In the genomic region with DNA sequence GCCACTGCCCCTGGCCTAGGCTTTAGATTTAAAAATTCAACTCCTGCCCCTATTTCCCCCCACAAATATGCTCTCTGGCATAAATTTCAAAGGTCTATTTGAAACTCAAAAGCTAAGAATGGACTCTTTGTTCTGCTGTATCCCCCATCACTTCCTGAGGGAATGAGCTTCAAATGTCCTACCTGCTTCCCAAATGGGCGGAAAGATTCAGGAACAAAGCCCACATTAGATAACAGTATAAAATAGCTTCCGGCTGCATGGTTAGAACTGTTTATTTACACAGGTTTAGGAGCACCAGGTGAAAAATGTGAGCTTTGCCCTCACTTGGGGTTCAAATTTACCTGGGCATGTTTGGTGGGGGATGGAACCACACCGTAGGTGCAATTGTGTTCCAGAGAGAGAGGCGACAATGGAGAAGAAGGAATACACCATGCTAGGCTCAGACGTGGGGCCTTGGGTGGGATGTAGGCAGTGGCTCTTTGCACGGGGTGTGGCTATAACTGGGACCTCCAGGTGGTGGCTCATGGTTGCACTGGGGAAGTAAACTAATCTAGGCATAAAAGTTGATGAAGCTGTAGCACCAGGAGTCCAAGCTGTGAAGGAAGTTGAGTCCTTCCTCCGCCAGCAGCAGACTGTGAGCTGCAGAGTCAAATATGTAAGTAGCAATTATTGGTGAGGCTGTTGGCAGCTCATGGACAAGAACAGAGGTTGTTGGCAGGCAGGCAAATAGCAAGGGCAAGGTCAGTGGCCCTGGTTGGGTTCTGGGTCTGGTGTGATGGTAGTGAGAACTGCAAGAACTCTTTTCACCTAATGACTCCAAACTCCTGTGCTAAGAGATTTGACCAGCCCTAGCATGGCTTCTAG, we compare ENCODE assay signal across 11 cellular contexts. TPM values are rescaled to one million over a fixed set of nuclear protein-coding genes. Genes with fewer than 3 reads are reported as not detected.
A peak's percentile ranks its signal among the peaks of the same experiment; 100 is the strongest.
DNase-seq lines count a peak whose midpoint lies in the region; ATAC-seq and TF ChIP-seq lines count a peak whose summit lies in the region.
"Had no signal": no experiment of that assay in that cellular context is flagged by ENCODE, and none has a peak within 500 bp of the region (broad histone marks: within the 10 kb centered on the region; RNA-seq: fewer than 3 reads in every experiment).

No MANE protein-coding gene starts in this region.

- H3K9me3 ChIP-seq in subcutaneous abdominal adipose tissue (ENCODE audit: control insufficient read depth in 5 of 5, low read length in 5 of 5), result no peaks in the 10 kb centered on the region
- H3K9me3 ChIP-seq in CD4-positive, alpha-beta memory T cell (ENCODE audit: control insufficient read depth in 1 of 2, low read length in 2 of 2), result no peaks in the 10 kb centered on the region
- H3K9me3 ChIP-seq: neutrophil had no signal

- no peaks in the 10 kb centered on the region for H3K36me3 ChIP-seq in subcutaneous abdominal adipose tissue (ENCODE audit: control insufficient read depth in 5 of 5, insufficient read depth in 5 of 5, low read length in 5 of 5)
- H3K36me3 ChIP-seq in CD4-positive, alpha-beta memory T cell (ENCODE audit: insufficient read depth, low read length), result no peaks in the 10 kb centered on the region
- H3K36me3 ChIP-seq: neutrophil had no signal

- no peaks in the 10 kb centered on the region for H3K9me3 Mint-ChIP-seq in HFFc6
- no peaks in the 10 kb centered on the region for H3K9me3 Mint-ChIP-seq in CD4-positive, alpha-beta memory T cell

- H3K27ac Mint-ChIP-seq in HFFc6, result peak overlapping the region; percentile 97
- no peak overlapping the region for H3K27ac Mint-ChIP-seq in CD4-positive, alpha-beta memory T cell

- no peaks in the 10 kb centered on the region; the same call in 1 of the 2 replicates for H3K27me3 Mint-ChIP-seq in HFFc6 (ENCODE audit: insufficient read depth)
- H3K27me3 Mint-ChIP-seq in CD4-positive, alpha-beta memory T cell, result peaks cover 4 to 6% of the 10 kb centered on the region in 2 donors

- ATAC-seq in left lobe of liver, result peak; percentile 90
- ATAC-seq in GM21360 (IDR thresholded peaks at IDR 0.05; ENCODE audit: unreplicated experiment), result no peak
- no peak for ATAC-seq in GM21381 (IDR thresholded peaks at IDR 0.05; ENCODE audit: unreplicated experiment)

- H3K36me3 Mint-ChIP-seq in HFFc6 (ENCODE audit: low read depth), result no peaks in the 10 kb centered on the region
- H3K36me3 Mint-ChIP-seq in CD4-positive, alpha-beta memory T cell, result no peaks in the 10 kb centered on the region

- intact Hi-C loops in CD4-positive, alpha-beta memory T cell (cut with micrococcal nuclease), result no loop called here
- intact Hi-C loops in posterior cingulate gyrus (cut with DNase I), result no loop called here

- CTCF ChIA-PET in CD4-positive, alpha-beta memory T cell (lab: Charles Lee; ENCODE audit: partially characterized antibody), result no interaction called here

- H3K27me3 ChIP-seq in subcutaneous abdominal adipose tissue (ENCODE audit: control insufficient read depth in 5 of 5, insufficient read depth in 4 of 5, low read length in 5 of 5), result peaks cover 0 to 4% (median 0%) of the 10 kb centered on the region in 5 donors
- no peaks in the 10 kb centered on the region for H3K27me3 ChIP-seq in CD4-positive, alpha-beta memory T cell (ENCODE audit: insufficient read depth, low read length)
- H3K27me3 ChIP-seq: neutrophil had no signal

- H3K4me3 Mint-ChIP-seq in HFFc6, result peak overlapping the region; percentile 74; the same call in 1 of the 2 replicates
- no peak overlapping the region for H3K4me3 Mint-ChIP-seq in CD4-positive, alpha-beta memory T cell

- H3K4me1 ChIP-seq in subcutaneous abdominal adipose tissue (ENCODE audit: control insufficient read depth in 5 of 5, insufficient read depth in 5 of 5, low read length in 5 of 5), result peaks cover 10 to 36% (median 32%) of the 10 kb centered on the region in 5 donors
- H3K4me1 ChIP-seq in CD4-positive, alpha-beta memory T cell (ENCODE audit: insufficient read depth, low read length), result no peaks in the 10 kb centered on the region

- DNase-seq in HFFc6, result peak; percentile 8
- peak; percentile 27 for DNase-seq in astrocyte of the hippocampus (ENCODE audit: low read depth, low spot score)
- peak; percentile 82 for DNase-seq in left lobe of liver (ENCODE audit: low spot score)
- DNase-seq in CD4-positive, alpha-beta memory T cell, result no peak
- no peak for DNase-seq in posterior cingulate gyrus
- DNase-seq: activated naive CD4-positive, alpha-beta T cell treated with anti-CD3 and anti-CD28 coated beads, Interleukin-2, amount 50 U/mL, for 16 hours; NCI-H2081 treated with DMSO at 0.1 percent for 48 hours had no signal

- TF ChIP-seq CTCF in HFFc6 (IDR thresholded peaks at IDR 0.05), result no peak

- H3K27ac ChIP-seq in subcutaneous abdominal adipose tissue (ENCODE audit: low read depth, low read length), result peak overlapping the region; percentile 18
- no peak overlapping the region for H3K27ac ChIP-seq in CD4-positive, alpha-beta memory T cell (ENCODE audit: low read depth, low read length)
- H3K27ac ChIP-seq: neutrophil had no signal

- H3K4me1 Mint-ChIP-seq in HFFc6 (ENCODE audit: low read depth), result peaks cover 60% of the 10 kb centered on the region
- no peaks in the 10 kb centered on the region for H3K4me1 Mint-ChIP-seq in CD4-positive, alpha-beta memory T cell

- no peak overlapping the region for H3K4me3 ChIP-seq in subcutaneous abdominal adipose tissue (ENCODE audit: low read depth in 1 of 5, low read length in 5 of 5)
- no peak overlapping the region for H3K4me3 ChIP-seq in CD4-positive, alpha-beta memory T cell (ENCODE audit: low read length in 2 of 2)

- POLR2A ChIA-PET in CD4-positive, alpha-beta memory T cell (lab: Charles Lee; ENCODE audit: partially characterized antibody), result no interaction called here

- no peak overlapping the region for H3K9ac ChIP-seq in subcutaneous abdominal adipose tissue (ENCODE audit: low read length in 5 of 5)

RNA-seq across cellular contexts. Expression of gene SRSF10, which starts 41.5 kb away (rescaled TPM):
- 100 to 1,000 TPM in 1 of 6 experiments, 10 to 100 TPM in 5; 84.5 to 100 (median 94.8) TPM for total RNA-seq in HFFc6 (2021; fragmentation: NEBNext Ultra II Directional; extraction: Animal tissue kit (Norgen Biotek cat#: 25700))
- total RNA-seq in left lobe of liver, result 31.1 TPM
- 100 to 1,000 TPM; 163 to 169 TPM for total RNA-seq in CD4-positive, alpha-beta memory T cell
- 100 to 1,000 TPM; 109 to 111 TPM for polyA plus RNA-seq in CD4-positive, alpha-beta memory T cell

Comparison
In these comparisons a context has a peak if more than half of its experiments do, and no peak if none do; other contexts are left out.
1. DNase-seq: peak in HFFc6 (single experiment), astrocyte of the hippocampus (single experiment) and left lobe of liver (single experiment); none in CD4-positive, alpha-beta memory T cell (0 of 5) and posterior cingulate gyrus (0 of 10).